Comparison of ENCODE assay signal across 16 cellular contexts in genomic region chr20:384723-385122, GRCh38.
"Had no signal": no experiment of that assay in that cellular context is flagged by ENCODE, and none has a peak within 500 bp of the region (broad histone marks: within the 10 kb centered on the region; RNA-seq: fewer than 3 reads in every experiment).

No MANE protein-coding gene starts in this region.

- H3K4me3 ChIP-seq: gastrocnemius medialis, heart right ventricle, ovary, spleen had no signal

- H3K4me1 Mint-ChIP-seq: nephron progenitor cell, WTC11 had no signal

- ATAC-seq: gastrocnemius medialis; heart right ventricle; left lobe of liver; sciatic nerve; SK-N-SH treated with all-trans-retinoic acid at 6 μM for 48 hours; stimulated activated naive CD8-positive, alpha-beta T cell treated with anti-CD3 and anti-CD28 coated beads, Interleukin-15, amount 100 ng/mL, for 72 hours; WTC11 had no signal

- H3K27ac Mint-ChIP-seq: nephron progenitor cell; stimulated activated naive CD8-positive, alpha-beta T cell treated with anti-CD3 and anti-CD28 coated beads, Interleukin-15, amount 100 ng/mL, for 72 hours; WTC11 had no signal

- H3K36me3 ChIP-seq: gastrocnemius medialis, ovary had no signal

- H3K27ac ChIP-seq: gastrocnemius medialis, heart right ventricle, ovary had no signal

- DNase-seq: activated CD4-positive, alpha-beta T cell treated with anti-CD3 and anti-CD28 coated beads for 48 hours; activated CD8-positive, alpha-beta memory T cell treated with anti-CD3 and anti-CD28 coated beads for 24 hours; activated naive CD4-positive, alpha-beta T cell treated with Interleukin-2 at 50 U/mL for 16 hours; anterior cingulate cortex; cerebellar nuclear complex; dermis blood vessel endothelial cell; gastrocnemius medialis; heart right ventricle; nephron progenitor cell; ovary; spleen; stimulated activated naive CD8-positive, alpha-beta T cell treated with anti-CD3 and anti-CD28 coated beads, Interleukin-15, amount 100 ng/mL, for 72 hours had no signal

- H3K27me3 ChIP-seq: ovary, spleen had no signal

- H3K27me3 Mint-ChIP-seq: stimulated activated naive CD8-positive, alpha-beta T cell treated with anti-CD3 and anti-CD28 coated beads, Interleukin-15, amount 100 ng/mL, for 72 hours had no signal

- H3K9me3 Mint-ChIP-seq: nephron progenitor cell; stimulated activated naive CD8-positive, alpha-beta T cell treated with anti-CD3 and anti-CD28 coated beads, Interleukin-15, amount 100 ng/mL, for 72 hours; WTC11 had no signal

- H3K9me3 ChIP-seq: gastrocnemius medialis, heart right ventricle, ovary, spleen had no signal

- H3K4me3 Mint-ChIP-seq: nephron progenitor cell, WTC11 had no signal
